Comparison of ENCODE assay signal across 25 cellular contexts in the genomic region with DNA sequence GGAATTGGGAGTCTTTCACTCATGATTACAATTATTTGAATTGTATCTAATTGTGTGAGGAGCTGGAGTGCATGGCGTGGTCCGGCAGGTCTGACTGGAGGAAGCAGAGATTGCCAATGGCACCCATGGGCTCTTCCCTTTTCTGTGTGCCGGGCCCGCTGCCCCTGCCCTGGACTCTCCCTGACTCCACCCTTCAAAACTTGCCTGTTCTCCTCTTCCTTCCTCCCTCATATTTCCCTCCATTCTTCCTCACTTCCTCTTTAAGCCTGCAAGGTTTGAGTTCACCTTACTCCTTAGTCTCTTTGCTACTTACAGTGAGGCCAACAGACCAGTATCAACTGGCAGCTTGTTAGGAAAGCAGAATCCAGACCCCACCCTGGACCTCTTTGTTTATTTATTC. TPM values are rescaled to one million over a fixed set of nuclear protein-coding genes. Genes with fewer than 3 reads are reported as not detected.
DNase-seq lines count a peak whose midpoint lies in the region; ATAC-seq and TF ChIP-seq lines count a peak whose summit lies in the region.
"Had no signal": no experiment of that assay in that cellular context is flagged by ENCODE, and none has a peak within 500 bp of the region (broad histone marks: within the 10 kb centered on the region; RNA-seq: fewer than 3 reads in every experiment).

No MANE protein-coding gene starts in this region.

- no peak for TF ChIP-seq CTCF in body of pancreas (IDR thresholded peaks at IDR 0.05)

- H3K4me1 Mint-ChIP-seq in activated CD8-positive, alpha-beta memory T cell treated with anti-CD3 and anti-CD28 coated beads, Interleukin-2, amount 10 ng/mL, durations not matched to agents 7 days and 5 days: peaks cover 46% of the 10 kb centered on the region

- no peak for DNase-seq in activated CD8-positive, alpha-beta memory T cell treated with anti-CD3 and anti-CD28 coated beads, Interleukin-2, amount 10 ng/mL, durations not matched to agents 7 days and 5 days
- DNase-seq in activated CD8-positive, alpha-beta memory T cell treated with anti-CD3 and anti-CD28 coated beads, Interleukin-2, amount 50 U/mL, for 4 hours: no peak
- DNase-seq in NOMO-1 (lab: John Stamatoyannopoulos, UW; ENCODE audit: unreplicated experiment in 2 of 2) (peak; percentile 2 to 11), body of pancreas (no peak), ureter (ENCODE audit: low spot score) (no peak)
- no peak for DNase-seq in effector memory CD4-positive, alpha-beta T cell
- DNase-seq: activated CD4-positive, alpha-beta T cell treated with anti-CD3 and anti-CD28 coated beads, Interleukin-2, amount 50 U/mL, for 4 hours; activated effector memory CD4-positive, alpha-beta T cell treated with Interleukin-2 at 50 U/mL for 16 hours; activated naive CD8-positive, alpha-beta T cell treated with anti-CD3 and anti-CD28 coated beads, Interleukin-2, amount 10 ng/mL, durations not matched to agents 7 days and 5 days; AML-193; DMS79 treated with DMSO at 0.1 percent for 48 hours; effector memory CD8-positive, alpha-beta T cell; esophagus squamous epithelium; kidney glomerular epithelial cell; naive thymus-derived CD8-positive, alpha-beta T cell; NCI-H2171 treated with DMSO at 0.1 percent for 48 hours; NCI-H526; right lobe of liver had no signal

- H3K27me3 Mint-ChIP-seq in activated CD8-positive, alpha-beta memory T cell treated with anti-CD3 and anti-CD28 coated beads, Interleukin-2, amount 10 ng/mL, durations not matched to agents 7 days and 5 days: peaks cover 23% of the 10 kb centered on the region
- H3K27me3 Mint-ChIP-seq: brain; effector memory CD8-positive, alpha-beta T cell had no signal

- peaks cover 16% of the 10 kb centered on the region for H3K9me3 Mint-ChIP-seq in activated CD8-positive, alpha-beta memory T cell treated with anti-CD3 and anti-CD28 coated beads, Interleukin-2, amount 10 ng/mL, durations not matched to agents 7 days and 5 days (ENCODE audit: low read depth)

- H3K4me3 ChIP-seq in body of pancreas (no peak overlapping the region), skeletal muscle tissue (ENCODE audit: low read length in 3 of 3) (no peak overlapping the region)
- H3K4me3 ChIP-seq in effector memory CD4-positive, alpha-beta T cell (ENCODE audit: insufficient read depth, low read depth, low read length, poor library complexity, severe bottlenecking): no peak overlapping the region
- H3K4me3 ChIP-seq: esophagus squamous epithelium, right lobe of liver, SK-N-MC had no signal

- no peak for ATAC-seq in activated CD8-positive, alpha-beta memory T cell treated with anti-CD3 and anti-CD28 coated beads, Interleukin-2, amount 10 ng/mL, durations not matched to agents 7 days and 5 days
- no peak for ATAC-seq in body of pancreas
- no peak for ATAC-seq in GM21723 (IDR thresholded peaks at IDR 0.05; ENCODE audit: unreplicated experiment)
- ATAC-seq: effector memory CD8-positive, alpha-beta T cell; naive thymus-derived CD8-positive, alpha-beta T cell; Panc1; WTC11 had no signal

- no peaks in the 10 kb centered on the region for H3K9me3 ChIP-seq in body of pancreas
- peaks cover 0 to 3% (median 2%) of the 10 kb centered on the region in 3 donors for H3K9me3 ChIP-seq in skeletal muscle tissue (ENCODE audit: control insufficient read depth in 3 of 3, low read length in 3 of 3)
- H3K9me3 ChIP-seq in effector memory CD4-positive, alpha-beta T cell (ENCODE audit: control insufficient read depth, low read length): no peaks in the 10 kb centered on the region
- H3K9me3 ChIP-seq: right lobe of liver had no signal

- peak overlapping the region; percentile 20 for H3K27ac Mint-ChIP-seq in activated CD8-positive, alpha-beta memory T cell treated with anti-CD3 and anti-CD28 coated beads, Interleukin-2, amount 10 ng/mL, durations not matched to agents 7 days and 5 days
- H3K27ac Mint-ChIP-seq: activated naive CD8-positive, alpha-beta T cell treated with anti-CD3 and anti-CD28 coated beads, Interleukin-2, amount 10 ng/mL, durations not matched to agents 7 days and 5 days; effector memory CD8-positive, alpha-beta T cell; type B pancreatic cell; WTC11 had no signal

- H3K4me1 ChIP-seq in body of pancreas (peaks cover 53% of the 10 kb centered on the region), skeletal muscle tissue (ENCODE audit: control insufficient read depth in 3 of 3, insufficient read depth in 3 of 3, low read length in 3 of 3) (peaks cover 18 to 45% (median 29%) of the 10 kb centered on the region in 3 donors)
- peaks cover 10% of the 10 kb centered on the region for H3K4me1 ChIP-seq in effector memory CD4-positive, alpha-beta T cell (ENCODE audit: control insufficient read depth, insufficient read depth, low read length, poor library complexity, severe bottlenecking)

- H3K36me3 ChIP-seq in body of pancreas (replicated peaks in 1 of 2; ENCODE audit: insufficient read depth in 1 of 2, low read depth in 2 of 2) (no peaks in the 10 kb centered on the region), skeletal muscle tissue (ENCODE audit: control insufficient read depth in 3 of 3, insufficient read depth in 3 of 3, low read length in 3 of 3) (no peaks in the 10 kb centered on the region)
- H3K36me3 ChIP-seq in effector memory CD4-positive, alpha-beta T cell (ENCODE audit: control insufficient read depth, insufficient read depth, low read length): no peaks in the 10 kb centered on the region
- H3K36me3 ChIP-seq: esophagus squamous epithelium, right lobe of liver had no signal

- CTCF ChIA-PET in activated CD8-positive, alpha-beta memory T cell treated with anti-CD3 and anti-CD28 coated beads, Interleukin-2, amount 10 ng/mL, durations not matched to agents 7 days and 5 days (lab: Charles Lee): interaction anchor here (2.7 kb wide), 1 partner anchor 78 kb away, joined by 11 read pairs; no protein-coding TSS in a partner anchor

- peaks cover 45% of the 10 kb centered on the region for H3K36me3 Mint-ChIP-seq in activated CD8-positive, alpha-beta memory T cell treated with anti-CD3 and anti-CD28 coated beads, Interleukin-2, amount 10 ng/mL, durations not matched to agents 7 days and 5 days

- intact Hi-C loops in body of pancreas (cut with DNase I): no loop called here

- H3K27ac ChIP-seq in body of pancreas: peak overlapping the region; percentile 22 to 88 (median 81)
- H3K27ac ChIP-seq in skeletal muscle tissue (ENCODE audit: low read depth, low read length): peak overlapping the region; percentile 90
- H3K27ac ChIP-seq in effector memory CD4-positive, alpha-beta T cell (ENCODE audit: insufficient read depth, low read length, poor library complexity, severe bottlenecking): no peak overlapping the region
- H3K27ac ChIP-seq: esophagus squamous epithelium, SK-N-MC had no signal

- 60 to 85% methylated on average over 4 of the region's 4 CpGs for WGBS in body of pancreas, 2 donors

- H3K27me3 ChIP-seq in body of pancreas: no peaks in the 10 kb centered on the region
- H3K27me3 ChIP-seq in skeletal muscle tissue (ENCODE audit: control insufficient read depth in 3 of 3, insufficient read depth in 3 of 3, low read length in 3 of 3): no peaks in the 10 kb centered on the region
- no peaks in the 10 kb centered on the region for H3K27me3 ChIP-seq in effector memory CD4-positive, alpha-beta T cell (replicated peaks; ENCODE audit: control insufficient read depth, insufficient read depth, low read length, poor library complexity, severe bottlenecking)
- H3K27me3 ChIP-seq: esophagus squamous epithelium, right lobe of liver had no signal

- TF ChIP-seq POLR2A in body of pancreas (IDR thresholded peaks at IDR 0.05): no peak

- no peak overlapping the region for H3K9ac ChIP-seq in skeletal muscle tissue (ENCODE audit: low read depth in 1 of 3, low read length in 3 of 3)

- no peak overlapping the region for H3K4me3 Mint-ChIP-seq in activated CD8-positive, alpha-beta memory T cell treated with anti-CD3 and anti-CD28 coated beads, Interleukin-2, amount 10 ng/mL, durations not matched to agents 7 days and 5 days
- H3K4me3 Mint-ChIP-seq: activated naive CD8-positive, alpha-beta T cell treated with anti-CD3 and anti-CD28 coated beads, Interleukin-2, amount 10 ng/mL, durations not matched to agents 7 days and 5 days; brain; effector memory CD8-positive, alpha-beta T cell; naive thymus-derived CD8-positive, alpha-beta T cell; type B pancreatic cell; WTC11 had no signal

RNA-seq across cellular contexts. Expression of a gene that starts 6.5 kb away (rescaled TPM):
- total RNA-seq in activated CD8-positive, alpha-beta memory T cell treated with anti-CD3 and anti-CD28 coated beads, Interleukin-2, amount 10 ng/mL, durations not matched to agents 7 days and 5 days: 1 to 10 TPM in 1 of 2 experiments, under 1 TPM in 1; 0.52 to 1.2 TPM
- total RNA-seq in body of pancreas: 1 to 10 TPM; 6.2 to 6.6 TPM
- total RNA-seq in skeletal muscle tissue: 27.1 TPM
- total RNA-seq in ureter: 6.9 TPM

RNA-seq across cellular contexts. Expression of a gene that starts 48.5 kb away (rescaled TPM):
- under 1 TPM in 1 of 2 experiments, not detected in 1; 0.18 TPM for total RNA-seq in activated CD8-positive, alpha-beta memory T cell treated with anti-CD3 and anti-CD28 coated beads, Interleukin-2, amount 10 ng/mL, durations not matched to agents 7 days and 5 days
- total RNA-seq in body of pancreas (10 to 100 TPM; 10.1 to 16.2 TPM), skeletal muscle tissue (0.52 TPM), ureter (9.6 TPM)

Comparison
In these comparisons a context has a peak if more than half of its experiments do, and no peak if none do; other contexts are left out.
1. DNase-seq: peak in NOMO-1 (2 of 2); none in activated CD8-positive, alpha-beta memory T cell treated with anti-CD3 and anti-CD28 coated beads, Interleukin-2, amount 10 ng/mL, durations not matched to agents 7 days and 5 days (single experiment), activated CD8-positive, alpha-beta memory T cell treated with anti-CD3 and anti-CD28 coated beads, Interleukin-2, amount 50 U/mL, for 4 hours (single experiment), body of pancreas (0 of 4), effector memory CD4-positive, alpha-beta T cell (0 of 3) and ureter (single experiment).